Comparison of ENCODE assay signal across 9 cellular contexts in the genomic region with DNA sequence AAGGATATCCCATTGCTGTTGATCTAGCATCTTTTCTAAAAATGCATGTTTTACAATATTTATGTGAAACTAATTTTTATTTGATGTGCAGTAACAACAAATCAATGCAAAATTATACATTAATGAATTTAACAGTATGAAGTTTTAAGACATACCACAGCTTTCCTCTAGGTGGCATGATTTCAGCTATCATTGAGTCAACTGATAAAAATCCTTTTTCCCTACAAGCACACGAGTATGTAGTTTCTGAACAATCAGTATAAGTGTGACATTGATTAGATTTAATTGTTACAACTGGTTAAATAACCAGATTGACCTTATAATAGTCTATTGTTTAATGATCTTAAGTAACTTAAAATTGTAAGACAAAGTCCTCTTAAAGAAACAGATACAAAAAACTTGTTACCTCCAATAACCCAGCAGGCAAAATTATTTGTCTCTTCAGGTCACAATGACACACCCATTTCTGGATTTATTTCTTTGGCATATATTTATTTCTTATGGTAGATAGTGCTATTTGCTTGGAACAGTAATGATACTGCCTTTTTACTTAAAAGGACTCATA. TPM values are rescaled to one million over a fixed set of nuclear protein-coding genes. Genes with fewer than 3 reads are reported as not detected.
DNase-seq lines count a peak whose midpoint lies in the region; ATAC-seq and TF ChIP-seq lines count a peak whose summit lies in the region.
"Had no signal": no experiment of that assay in that cellular context is flagged by ENCODE, and none has a peak within 500 bp of the region (broad histone marks: within the 10 kb centered on the region; RNA-seq: fewer than 3 reads in every experiment).

No MANE protein-coding gene starts in this region.

- no peak for DNase-seq in DND-41
- DNase-seq in LNCaP clone FGC (ENCODE audit: low read depth) = no peak
- peak; percentile 82 for DNase-seq in adipocyte (ENCODE audit: low read depth)
- no peak for DNase-seq in lung (ENCODE audit: low spot score)
- DNase-seq in activated CD4-positive, alpha-beta T cell treated with anti-CD3 and anti-CD28 coated beads for 48 hours = no peak

- H3K27me3 ChIP-seq in DND-41 (ENCODE audit: insufficient read depth, low read length, poor library complexity) = no peaks in the 10 kb centered on the region
- H3K27me3 ChIP-seq in adipocyte (replicated peaks; ENCODE audit: control insufficient read depth, insufficient read depth, low read length) = no peaks in the 10 kb centered on the region
- no peaks in the 10 kb centered on the region for H3K27me3 ChIP-seq in lung (ENCODE audit: control insufficient read depth, insufficient read depth)

- H2AFZ ChIP-seq in DND-41 (ENCODE audit: low read depth, low read length) = no peak overlapping the region

- H3K9ac ChIP-seq in DND-41 (ENCODE audit: low read depth, low read length) (no peak overlapping the region), adipocyte (ENCODE audit: low read length) (no peak overlapping the region)

- H3K79me2 ChIP-seq in DND-41 (ENCODE audit: insufficient read depth, low read length) = no peaks in the 10 kb centered on the region

- ATAC-seq in DND-41 (ENCODE audit: insufficient read depth, low read depth) (0 out of 3 replicates have a peak, but pooled peaks have one; percentile 49), GM21367 (IDR thresholded peaks at IDR 0.05; ENCODE audit: unreplicated experiment) (peak; percentile 75), lung (ENCODE audit: insufficient read depth, low FRiP score) (no peak), HG03039 (IDR thresholded peaks at IDR 0.05; ENCODE audit: unreplicated experiment) (no peak), GM19467 (IDR thresholded peaks at IDR 0.05; ENCODE audit: unreplicated experiment) (no peak)

- H3K4me2 ChIP-seq in DND-41 (ENCODE audit: insufficient read depth, low read length) = no peak overlapping the region

- TF ChIP-seq CTCF in DND-41 (IDR thresholded peaks at IDR 0.05; ENCODE audit: borderline replicate concordance, extremely low read depth, low read length, poor library complexity, severe bottlenecking) (peak; percentile 72), LNCaP clone FGC (IDR thresholded peaks at IDR 0.05; ENCODE audit: control insufficient read depth, extremely low read depth, insufficient read depth) (peak; percentile 64), lung (IDR thresholded peaks at IDR 0.05; ENCODE audit: control extremely low read depth, extremely low read depth) (peak; percentile 41)

- H3K4me1 ChIP-seq in DND-41 (ENCODE audit: insufficient read depth, low read length) = no peaks in the 10 kb centered on the region
- no peaks in the 10 kb centered on the region for H3K4me1 ChIP-seq in adipocyte (ENCODE audit: control insufficient read depth, insufficient read depth, low read length)
- no peaks in the 10 kb centered on the region for H3K4me1 ChIP-seq in lung (ENCODE audit: control insufficient read depth in 2 of 2, insufficient read depth in 2 of 2, low read length in 2 of 2)

- WGBS in lung, 2 donors = 4 to 5% methylated on average over 1 of the region's 1 CpG

- H3K9me3 ChIP-seq in DND-41 (ENCODE audit: insufficient read depth, low read length, severe bottlenecking) (no peaks in the 10 kb centered on the region), adipocyte (ENCODE audit: control insufficient read depth, low read length) (no peaks in the 10 kb centered on the region), lung (ENCODE audit: control insufficient read depth in 2 of 2, insufficient read depth in 1 of 2, low read length in 1 of 2) (no peaks in the 10 kb centered on the region)

- H3K4me3 ChIP-seq in DND-41 (ENCODE audit: low read depth in 1 of 2, low read length in 2 of 2) (no peak overlapping the region), LNCaP clone FGC (ENCODE audit: low read depth, low read length) (no peak overlapping the region), adipocyte (ENCODE audit: low read length) (no peak overlapping the region), lung (no peak overlapping the region)

- H3K27ac ChIP-seq in DND-41 (ENCODE audit: low read length) = no peak overlapping the region
- no peak overlapping the region for H3K27ac ChIP-seq in lung (ENCODE audit: low read depth in 1 of 2, low read length in 1 of 2)

- H4K20me1 ChIP-seq in DND-41 (ENCODE audit: insufficient read depth, low read length) = no peaks in the 10 kb centered on the region

- no peaks in the 10 kb centered on the region; the same call in 1 of the 2 replicates for H3K36me3 ChIP-seq in DND-41 (ENCODE audit: insufficient read depth, low read length)
- H3K36me3 ChIP-seq in adipocyte (ENCODE audit: control insufficient read depth, insufficient read depth, low read length, severe bottlenecking) = no peaks in the 10 kb centered on the region
- H3K36me3 ChIP-seq in lung (ENCODE audit: control insufficient read depth in 2 of 2, insufficient read depth in 2 of 2, low read length in 2 of 2) = peaks cover 0 to 1% of the 10 kb centered on the region in 2 donors

RNA-seq across cellular contexts. Expression of gene TGFB2, which starts 5.8 kb away (rescaled TPM):
- 10 to 100 TPM in 1 of 2 donors, 1 to 10 TPM in 1; 4.4 to 53.7 TPM for total RNA-seq in lung
- polyA plus RNA-seq in lung = 1 to 10 TPM; 1.9 to 3.3 TPM
- total RNA-seq: T-helper 2 cell treated with Interferon-gamma antibody and Interleukin-4, amounts not matched to agents 100 ng/mL and 5 ng/mL, for 36 hours had no signal

RNA-seq across cellular contexts. Expression of gene RRP15, which starts 54.3 kb away (rescaled TPM):
- total RNA-seq in lung = 10 to 100 TPM; 12.3 to 17.1 TPM
- polyA plus RNA-seq in lung = 1 to 10 TPM; 3.5 to 4.1 TPM

Comparison
In these comparisons a context has a peak if more than half of its experiments do, and no peak if none do; other contexts are left out.
1. ATAC-seq: peak in DND-41 (single experiment) and GM21367 (single experiment); none in lung (single experiment), HG03039 (single experiment) and GM19467 (single experiment).
2. Peak in every context shown above with its lines, with median percentiles within 50 percentile points of each other: CTCF ChIP-seq.